ENCODE assay signal across 23 cellular contexts in genomic region chr2:8581601-8582041, GRCh38.
DNase-seq lines count a peak whose midpoint lies in the region; ATAC-seq and TF ChIP-seq lines count a peak whose summit lies in the region.
"Had no signal": no experiment of that assay in that cellular context is flagged by ENCODE, and none has a peak within 500 bp of the region (broad histone marks: within the 10 kb centered on the region; RNA-seq: fewer than 3 reads in every experiment).

No MANE protein-coding gene starts in this region.

- no peaks in the 10 kb centered on the region for H4K20me1 ChIP-seq in SK-N-SH (ENCODE audit: insufficient read depth)

- no peaks in the 10 kb centered on the region for H3F3A ChIP-seq in SK-N-SH (replicated peaks; ENCODE audit: insufficient read depth)

- no peak for TF ChIP-seq RAD21 in SK-N-SH (IDR thresholded peaks at IDR 0.05; ENCODE audit: low read length)

- no peaks in the 10 kb centered on the region for H3K79me2 ChIP-seq in SK-N-SH (ENCODE audit: insufficient read depth)

- H2AFZ ChIP-seq in SK-N-SH (ENCODE audit: low read depth) = no peak overlapping the region

- no peak overlapping the region for H3K4me3 ChIP-seq in SK-N-SH (ENCODE audit: low read depth in 2 of 2, low read length in 1 of 2)
- H3K4me3 ChIP-seq in adrenal gland = no peak overlapping the region
- H3K4me3 ChIP-seq in stomach = no peak overlapping the region
- H3K4me3 ChIP-seq: skin epidermis, upper lobe of left lung had no signal

- POLR2A ChIA-PET in SK-N-SH (lab: Yijun Ruan, JAX) = no interaction called here

- 82% methylated on average over 5 of the region's 6 CpGs for WGBS in SK-N-SH (ENCODE audit: low lambda C conversion rate)
- 42 to 82% (median 74%) methylated on average over 2 to 6 of the region's 6 CpGs for WGBS in adrenal gland, 4 donors
- 77 to 100% (median 88%) methylated on average over 5 to 6 of the region's 6 CpGs for WGBS in stomach, 5 donors

- no peak for DNase-seq in SK-N-SH
- DNase-seq in adrenal gland = peak; percentile 26 to 68 (median 54)
- peak; percentile 64 for DNase-seq in mesenteric fat pad (ENCODE audit: low spot score)
- peak; percentile 11 for DNase-seq in stomach
- no peak for DNase-seq in retina
- DNase-seq in HuH-7 (ENCODE audit: low spot score) = no peak
- DNase-seq in NCI-H82 (lab: John Stamatoyannopoulos, UW) = no peak
- DNase-seq: activated B cell treated with CpG ODN at 0.5 μM for 24 hours; activated CD4-positive, alpha-beta T cell treated with anti-CD3 and anti-CD28 coated beads, Interleukin-2, amount 50 U/mL, for 48 hours; activated gamma-delta T cell; activated T-cell treated with anti-CD3 and anti-CD28 coated beads for 4 hours; amniotic stem cell; BE2C; dermis blood vessel endothelial cell; islet precursor cell; natural killer cell; NCI-H2171 treated with DMSO at 0.1 percent for 48 hours; NCI-H774; stimulated activated naive CD8-positive, alpha-beta T cell treated with anti-CD3 and anti-CD28 coated beads, Interleukin-15, amount 100 ng/mL, for 72 hours; upper lobe of left lung had no signal

- H3K36me3 ChIP-seq in SK-N-SH (replicated peaks in 1 of 2; ENCODE audit: control insufficient read depth in 1 of 2, insufficient read depth in 2 of 2, low read length in 1 of 2) = no peaks in the 10 kb centered on the region
- H3K36me3 ChIP-seq in adrenal gland (replicated peaks in 1 of 2) = no peaks in the 10 kb centered on the region
- H3K36me3 ChIP-seq in stomach = no peaks in the 10 kb centered on the region
- H3K36me3 ChIP-seq: BE2C, upper lobe of left lung had no signal

- TF ChIP-seq POLR2A in adrenal gland (IDR thresholded peaks at IDR 0.05) = no peak
- no peak for TF ChIP-seq POLR2A in stomach (IDR thresholded peaks at IDR 0.05)

- H3K27me3 ChIP-seq in SK-N-SH (ENCODE audit: insufficient read depth) (no peaks in the 10 kb centered on the region), adrenal gland (no peaks in the 10 kb centered on the region), stomach (no peaks in the 10 kb centered on the region)
- H3K27me3 ChIP-seq: BE2C, upper lobe of left lung had no signal

- no peak; the same call in 1 of the 3 replicates for ATAC-seq in SK-N-SH treated with all-trans-retinoic acid at 6 μM for 48 hours
- ATAC-seq: natural killer cell; Panc1; stimulated activated naive CD8-positive, alpha-beta T cell treated with anti-CD3 and anti-CD28 coated beads, Interleukin-15, amount 100 ng/mL, for 72 hours had no signal

- no peak overlapping the region for H3K9ac ChIP-seq in SK-N-SH

- no peaks in the 10 kb centered on the region for H3K9me2 ChIP-seq in SK-N-SH

- no peak for TF ChIP-seq EP300 in SK-N-SH (IDR thresholded peaks at IDR 0.05; ENCODE audit: borderline replicate concordance in 1 of 2, low read depth in 1 of 2, low read length in 1 of 2)
- TF ChIP-seq EP300 in stomach (IDR thresholded peaks at IDR 0.05) = no peak

- H3K4me1 ChIP-seq in SK-N-SH (ENCODE audit: control insufficient read depth in 1 of 2, insufficient read depth in 2 of 2, low read depth in 1 of 2, low read length in 1 of 2) (peaks cover 0 to 28% of the 10 kb centered on the region in 2 experiments; a peak in 1 of 4 replicates), adrenal gland (replicated peaks in 1 of 2) (peaks cover 39 to 60% of the 10 kb centered on the region in 2 donors), stomach (peaks cover 9 to 33% (median 18%) of the 10 kb centered on the region in 4 donors)
- H3K4me1 ChIP-seq: BE2C had no signal

- no peaks in the 10 kb centered on the region for H3K9me3 ChIP-seq in SK-N-SH
- no peaks in the 10 kb centered on the region for H3K9me3 ChIP-seq in adrenal gland (replicated peaks in 1 of 3)
- no peaks in the 10 kb centered on the region for H3K9me3 ChIP-seq in stomach
- H3K9me3 ChIP-seq: BE2C, upper lobe of left lung had no signal

- TF ChIP-seq CTCF in SK-N-SH (IDR thresholded peaks at IDR 0.05) = no peak
- no peak for TF ChIP-seq CTCF in adrenal gland (IDR thresholded peaks at IDR 0.05)
- no peak for TF ChIP-seq CTCF in stomach (IDR thresholded peaks at IDR 0.05)

- intact Hi-C loops in adrenal gland (cut with DNase I) = no loop called here
- intact Hi-C loops in stomach (cut with DNase I; ENCODE audit: low total_unique reads) = no loop called here

- H3K4me2 ChIP-seq in SK-N-SH = no peak overlapping the region

- CTCF ChIA-PET in SK-N-SH (lab: Yijun Ruan, JAX) = interaction anchor here (1.1 to 1.4 kb wide), 5 partner anchors 9 to 1154 kb away, joined by 3 to 5 read pairs (median 3); no protein-coding TSS in a partner anchor

- H3K27ac ChIP-seq in SK-N-SH (ENCODE audit: low read depth in 2 of 2, low read length in 1 of 2) (no peak overlapping the region), adrenal gland (peak overlapping the region in 4 of 5 donors; percentile 24 to 83 (median 76)), stomach (no peak overlapping the region)
- H3K27ac ChIP-seq: skin epidermis, upper lobe of left lung had no signal

TF ChIP-seq in SK-N-SH, 30 proteins besides CTCF, POLR2A, EP300 and RAD21:
- TF ChIP-seq RXRA (IDR thresholded peaks at IDR 0.05; ENCODE audit: borderline replicate concordance, low read depth) (no peak), GATA2 (CRISPR knock-in tag; IDR thresholded peaks at IDR 0.05) (peak; percentile 54), TAF1 (IDR thresholded peaks at IDR 0.05; ENCODE audit: borderline replicate concordance, low read depth, low read length) (no peak)
TF ChIP-seq in SK-N-SH: peak in this region for 1.

TF ChIP-seq in SK-N-SH treated with all-trans-retinoic acid at 6 μM for 48 hours, 23 proteins besides CTCF, POLR2A, EP300 and RAD21:
- TF ChIP-seq PATZ1 (CRISPR knock-in tag; IDR thresholded peaks at IDR 0.05; ENCODE audit: borderline replicate concordance) = no peak
- TF ChIP-seq CSRNP3 (CRISPR knock-in tag; IDR thresholded peaks at IDR 0.05) = no peak
- TF ChIP-seq BACH2 (CRISPR knock-in tag; IDR thresholded peaks at IDR 0.05; ENCODE audit: borderline replicate concordance) = no peak
- TF ChIP-seq, protein P1, sequence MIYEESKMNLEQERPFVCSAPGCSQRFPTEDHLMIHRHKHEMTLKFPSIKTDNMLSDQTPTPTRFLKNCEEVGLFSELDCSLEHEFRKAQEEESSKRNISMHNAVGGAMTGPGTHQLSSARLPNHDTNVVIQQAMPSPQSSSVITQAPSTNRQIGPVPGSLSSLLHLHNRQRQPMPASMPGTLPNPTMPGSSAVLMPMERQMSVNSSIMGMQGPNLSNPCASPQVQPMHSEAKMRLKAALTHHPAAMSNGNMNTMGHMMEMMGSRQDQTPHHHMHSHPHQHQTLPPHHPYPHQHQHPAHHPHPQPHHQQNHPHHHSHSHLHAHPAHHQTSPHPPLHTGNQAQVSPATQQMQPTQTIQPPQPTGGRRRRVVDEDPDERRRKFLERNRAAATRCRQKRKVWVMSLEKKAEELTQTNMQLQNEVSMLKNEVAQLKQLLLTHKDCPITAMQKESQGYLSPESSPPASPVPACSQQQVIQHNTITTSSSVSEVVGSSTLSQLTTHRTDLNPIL (CRISPR knock-in tag; IDR thresholded peaks at IDR 0.05; ENCODE audit: low read depth) = no peak
- TF ChIP-seq ARNTL (CRISPR knock-in tag; IDR thresholded peaks at IDR 0.05; ENCODE audit: borderline replicate concordance, low read depth) = no peak
- no peak for TF ChIP-seq ZNF8 (CRISPR knock-in tag; IDR thresholded peaks at IDR 0.05)
- TF ChIP-seq, protein P2, sequence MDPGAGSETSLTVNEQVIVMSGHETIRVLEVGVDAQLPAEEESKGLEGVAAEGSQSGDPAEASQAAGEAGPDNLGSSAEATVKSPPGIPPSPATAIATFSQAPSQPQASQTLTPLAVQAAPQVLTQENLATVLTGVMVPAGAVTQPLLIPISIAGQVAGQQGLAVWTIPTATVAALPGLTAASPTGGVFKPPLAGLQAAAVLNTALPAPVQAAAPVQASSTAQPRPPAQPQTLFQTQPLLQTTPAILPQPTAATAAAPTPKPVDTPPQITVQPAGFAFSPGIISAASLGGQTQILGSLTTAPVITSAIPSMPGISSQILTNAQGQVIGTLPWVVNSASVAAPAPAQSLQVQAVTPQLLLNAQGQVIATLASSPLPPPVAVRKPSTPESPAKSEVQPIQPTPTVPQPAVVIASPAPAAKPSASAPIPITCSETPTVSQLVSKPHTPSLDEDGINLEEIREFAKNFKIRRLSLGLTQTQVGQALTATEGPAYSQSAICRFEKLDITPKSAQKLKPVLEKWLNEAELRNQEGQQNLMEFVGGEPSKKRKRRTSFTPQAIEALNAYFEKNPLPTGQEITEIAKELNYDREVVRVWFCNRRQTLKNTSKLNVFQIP (CRISPR knock-in tag; IDR thresholded peaks at IDR 0.05; ENCODE audit: borderline replicate concordance, low read depth) = no peak
- TF ChIP-seq ZFP30 (CRISPR knock-in tag; IDR thresholded peaks at IDR 0.05) = no peak
- TF ChIP-seq PPARA (CRISPR knock-in tag; IDR thresholded peaks at IDR 0.05; ENCODE audit: borderline replicate concordance) = no peak

Comparison
In these comparisons a context has a peak if more than half of its experiments do, and no peak if none do; other contexts are left out.
1. DNase-seq: peak in adrenal gland (7 of 7), mesenteric fat pad (single experiment) and stomach (single experiment); none in SK-N-SH (single experiment), retina (single experiment), HuH-7 (single experiment) and NCI-H82 (single experiment).
2. H3K27ac ChIP-seq: peak in adrenal gland (4 of 5); none in SK-N-SH (0 of 2) and stomach (0 of 5).